Comparison of ENCODE assay signal across 8 cellular contexts in genomic region chr18:63963610-63964256, GRCh38. TPM values are rescaled to one million over a fixed set of nuclear protein-coding genes. Genes with fewer than 3 reads are reported as not detected.
DNase-seq lines count a peak whose midpoint lies in the region; ATAC-seq, FAIRE-seq and TF ChIP-seq lines count a peak whose summit lies in the region.

No MANE protein-coding gene starts in this region.

- no peaks in the 10 kb centered on the region for H3K27me3 Mint-ChIP-seq in astrocyte (ENCODE audit: low read depth, unreplicated experiment)
- peaks cover 4 to 7% (median 6%) of the 10 kb centered on the region in 3 donors for H3K27me3 Mint-ChIP-seq in immature natural killer cell (ENCODE audit: low read depth in 3 of 3)

- peak; percentile 43 for FAIRE-seq in astrocyte (lab: Jason Lieb, UNC)

- no peak overlapping the region for H3K4me2 ChIP-seq in astrocyte (ENCODE audit: low read length)

- no peak overlapping the region for H3K4me3 ChIP-seq in Peyer's patch
- H3K4me3 ChIP-seq in astrocyte (ENCODE audit: insufficient read depth, low read depth, low read length) = no peak overlapping the region

- no peaks in the 10 kb centered on the region for H4K20me1 ChIP-seq in astrocyte (ENCODE audit: insufficient read depth, low read length)

- H3K36me3 Mint-ChIP-seq in astrocyte (ENCODE audit: low read depth, unreplicated experiment) (no peaks in the 10 kb centered on the region), immature natural killer cell (no peaks in the 10 kb centered on the region)

- H3K79me2 ChIP-seq in astrocyte (ENCODE audit: insufficient read depth, low read length) = no peaks in the 10 kb centered on the region

- H3K9me3 ChIP-seq in Peyer's patch = no peaks in the 10 kb centered on the region
- H3K9me3 ChIP-seq in astrocyte (ENCODE audit: insufficient read depth, low read depth, low read length) = no peaks in the 10 kb centered on the region

- H3K4me1 Mint-ChIP-seq in astrocyte (ENCODE audit: low read depth, unreplicated experiment) (no peaks in the 10 kb centered on the region), immature natural killer cell (peaks cover 0 to under 1% of the 10 kb centered on the region in 2 donors)

- no peak overlapping the region for H3K4me3 Mint-ChIP-seq in astrocyte (ENCODE audit: unreplicated experiment)
- no peak overlapping the region for H3K4me3 Mint-ChIP-seq in immature natural killer cell

- DNase-seq in ELR (ENCODE audit: low read depth) (peak; percentile 83), HPDE6-E6E7 (ENCODE audit: extremely low spot score) (peak; percentile 25), Peyer's patch (peak; percentile 38 to 74 (median 61)), astrocyte (ENCODE audit: low read depth) (peak; percentile 48), immature natural killer cell (peak; percentile 27 to 52 (median 36)), retina (no peak)
- peak in 2 of 3 experiments; percentile 7 to 26 for DNase-seq in stimulated activated CD4-positive, alpha-beta T cell treated with anti-CD3 and anti-CD28 coated beads, TNF-alpha, amount 100 ng/mL, for 24 hours (ENCODE audit: low read depth in 3 of 3)

- no peak overlapping the region for H3K9ac ChIP-seq in astrocyte (ENCODE audit: low read length)

- H3K27ac ChIP-seq in Peyer's patch = peak overlapping the region in 2 of 4 donors; percentile 59 to 81
- H3K27ac ChIP-seq in astrocyte (ENCODE audit: low read depth, low read length) = no peak overlapping the region

- H3K9me3 Mint-ChIP-seq in astrocyte (ENCODE audit: unreplicated experiment) (peaks cover 2% of the 10 kb centered on the region), immature natural killer cell (no peaks in the 10 kb centered on the region)

- TF ChIP-seq POLR2A in Peyer's patch (IDR thresholded peaks at IDR 0.05) = no peak

- H3K27me3 ChIP-seq in Peyer's patch (no peaks in the 10 kb centered on the region), astrocyte (ENCODE audit: insufficient read depth, low read length) (no peaks in the 10 kb centered on the region)

- H3K4me1 ChIP-seq in Peyer's patch (no peaks in the 10 kb centered on the region), astrocyte (ENCODE audit: insufficient read depth, low read length) (no peaks in the 10 kb centered on the region)

- ATAC-seq in GM21381 (IDR thresholded peaks at IDR 0.05; ENCODE audit: unreplicated experiment) = peak; percentile 78

- H3K27ac Mint-ChIP-seq in astrocyte (ENCODE audit: unreplicated experiment) = no peak overlapping the region
- no peak overlapping the region for H3K27ac Mint-ChIP-seq in immature natural killer cell

- H3K36me3 ChIP-seq in Peyer's patch = no peaks in the 10 kb centered on the region
- H3K36me3 ChIP-seq in astrocyte (ENCODE audit: insufficient read depth, low read length) = no peaks in the 10 kb centered on the region

- TF ChIP-seq CTCF in Peyer's patch (IDR thresholded peaks at IDR 0.05) (peak; percentile 22 to 95 (median 84)), astrocyte (IDR thresholded peaks at IDR 0.05; ENCODE audit: insufficient read depth, low read depth, low read length) (peak; percentile 86)

- no peak overlapping the region for H2AFZ ChIP-seq in astrocyte (ENCODE audit: low read depth, low read length)

RNA-seq across cellular contexts. Expression of gene SERPINB8, which starts 6.1 kb away (rescaled TPM):
- total RNA-seq in Peyer's patch = 10 to 100 TPM in 3 of 4 donors, 1 to 10 TPM in 1; 6.6 to 20.2 (median 14.0) TPM
- 13.1 and 14.1 TPM in 2 replicates for total RNA-seq in astrocyte
- polyA plus RNA-seq in immature natural killer cell = 10 to 100 TPM in 2 of 3 donors, 1 to 10 TPM in 1; 9.0 to 17.7 (median 10.3) TPM

RNA-seq across cellular contexts. Expression of gene HMSD, which starts 14.6 kb away (rescaled TPM):
- total RNA-seq in Peyer's patch = not detected
- 1.0 TPM in 1 of 2 replicates, not detected in the other for total RNA-seq in astrocyte
- polyA plus RNA-seq in immature natural killer cell = not detected

RNA-seq across cellular contexts. Expression of gene SERPINB10, which starts 56.0 kb away (rescaled TPM):
- total RNA-seq in Peyer's patch = not detected
- total RNA-seq in astrocyte = not detected in 2 replicates
- polyA plus RNA-seq in immature natural killer cell = not detected
